Comparison of ENCODE assay signal across 15 cellular contexts in the genomic region with DNA sequence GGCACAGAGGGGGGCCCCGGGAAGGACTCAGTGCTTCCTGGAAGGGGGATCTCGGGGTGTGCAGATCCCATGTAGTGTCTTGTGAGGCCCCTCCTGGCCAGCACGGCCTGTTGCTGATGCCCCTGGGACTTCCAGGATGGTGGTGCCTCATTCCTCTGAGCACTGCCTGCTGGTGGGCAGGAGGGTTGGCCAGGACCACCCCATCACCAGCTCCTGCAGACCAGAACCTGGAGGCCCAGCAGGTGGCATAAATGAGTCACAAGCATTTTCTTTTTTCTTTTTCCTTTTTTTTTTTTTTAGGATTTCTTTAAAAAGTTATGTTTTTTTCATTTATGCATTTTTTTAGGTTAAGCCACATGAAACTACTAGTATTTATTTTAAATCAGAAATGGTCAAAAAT. TPM values are rescaled to one million over a fixed set of nuclear protein-coding genes. Genes with fewer than 3 reads are reported as not detected.
DNase-seq lines count a peak whose midpoint lies in the region; ATAC-seq and TF ChIP-seq lines count a peak whose summit lies in the region.
"Had no signal": no experiment of that assay in that cellular context is flagged by ENCODE, and none has a peak within 500 bp of the region (broad histone marks: within the 10 kb centered on the region; RNA-seq: fewer than 3 reads in every experiment).

No MANE protein-coding gene starts in this region.

- DNase-seq in AG09309 (ENCODE audit: low read depth) (no peak), adipocyte (ENCODE audit: low read depth) (peak; percentile 51), kidney epithelial cell (ENCODE audit: low read depth) (no peak), midbrain (lab: John Stamatoyannopoulos, UW) (no peak), activated gamma-delta T cell treated with Interleukin-2 at 50 U/mL for 16 hours (no peak)
- DNase-seq: activated CD4-positive, CD25-positive, alpha-beta regulatory T cell; cortex of kidney; NCI-H1436 treated with DMSO at 0.1 percent for 48 hours; stimulated activated CD4-positive, alpha-beta T cell treated with anti-CD3 and anti-CD28 coated beads, Interleukin-4, amount 100 ng/mL, for 4 hours had no signal

- H3K9ac ChIP-seq in adipocyte (ENCODE audit: low read length) = no peak overlapping the region

- TF ChIP-seq CTCF in AG09309 (IDR thresholded peaks at IDR 0.05; ENCODE audit: control insufficient read depth, insufficient read depth, low read depth, low read length, missing control alignments) (peak; percentile 41), GM12875 (IDR thresholded peaks at IDR 0.05; ENCODE audit: borderline replicate concordance, insufficient read depth, low read depth, low read length) (peak; percentile 15; the same call in 1 of the 2 replicates), kidney epithelial cell (IDR thresholded peaks at IDR 0.05; ENCODE audit: insufficient read depth, low read length, poor library complexity, severe bottlenecking) (peak; percentile 22)

- no peaks in the 10 kb centered on the region for H3K9me3 ChIP-seq in adipocyte (ENCODE audit: control insufficient read depth, low read length)
- H3K9me3 ChIP-seq: pancreas, suprapubic skin had no signal

- no peak overlapping the region for H3K4me3 ChIP-seq in AG09309 (ENCODE audit: control insufficient read depth, low read depth, low read length)
- H3K4me3 ChIP-seq in GM12875 (ENCODE audit: low read depth, low read length) = no peak overlapping the region
- no peak overlapping the region for H3K4me3 ChIP-seq in adipocyte (ENCODE audit: low read length)
- H3K4me3 ChIP-seq in kidney epithelial cell (ENCODE audit: low read depth, low read length) = no peak overlapping the region
- H3K4me3 ChIP-seq: pancreas, suprapubic skin had no signal

- peaks cover 9% of the 10 kb centered on the region for H3K4me1 ChIP-seq in adipocyte (ENCODE audit: control insufficient read depth, insufficient read depth, low read length)
- H3K4me1 ChIP-seq: pancreas had no signal

- H3K36me3 ChIP-seq in adipocyte (ENCODE audit: control insufficient read depth, insufficient read depth, low read length, severe bottlenecking) (no peaks in the 10 kb centered on the region), kidney epithelial cell (ENCODE audit: control insufficient read depth, insufficient read depth, low read length) (no peaks in the 10 kb centered on the region)
- H3K36me3 ChIP-seq: pancreas had no signal

- H3K27me3 ChIP-seq in adipocyte (replicated peaks; ENCODE audit: control insufficient read depth, insufficient read depth, low read length) = no peaks in the 10 kb centered on the region
- peaks cover 40% of the 10 kb centered on the region for H3K27me3 ChIP-seq in kidney epithelial cell (ENCODE audit: control insufficient read depth, insufficient read depth, low read length)

- ATAC-seq in GM21717 (IDR thresholded peaks at IDR 0.05; ENCODE audit: unreplicated experiment) (no peak), GM18907 (IDR thresholded peaks at IDR 0.05; ENCODE audit: unreplicated experiment) (no peak)
- ATAC-seq: activated T-helper 17 cell treated with anti-CD3 and anti-CD28 coated beads, Interleukin-2, amount 50 U/mL, for 72 hours; pancreas had no signal

RNA-seq across cellular contexts. Expression of gene MMP17, which starts 8.0 kb away (rescaled TPM):
- total RNA-seq in kidney epithelial cell = 1.7 and 7.3 TPM in 2 replicates

RNA-seq across cellular contexts. Expression of gene ULK1, which starts 58.2 kb away (rescaled TPM):
- total RNA-seq in kidney epithelial cell = 14.7 and 20.4 TPM in 2 replicates
